In genomic region chr3:112979244-112979832, GRCh38 we compare ENCODE assay signal across 1 cellular context.
TF ChIP-seq lines count a peak whose summit lies in the region.

No MANE protein-coding gene starts in this region.

TF ChIP-seq in GM23338, 12 proteins besides CTCF, POLR2A, EP300 and RAD21 (continued from another document):
- TF ChIP-seq ZNF462 (CRISPR knock-in tag; IDR thresholded peaks at IDR 0.05) (no peak), STAT1 (IDR thresholded peaks at IDR 0.05; ENCODE audit: unreplicated experiment) (no peak), ZNF331 (CRISPR knock-in tag; IDR thresholded peaks at IDR 0.05; ENCODE audit: low read depth) (no peak), EZH2 (IDR thresholded peaks at IDR 0.05; ENCODE audit: low read depth, unreplicated experiment) (no peak), CREB1 (CRISPR knock-in tag; IDR thresholded peaks at IDR 0.05; ENCODE audit: low read depth) (no peak), ETS1 (IDR thresholded peaks at IDR 0.05) (no peak), EZH2phosphoT487 (IDR thresholded peaks at IDR 0.05; ENCODE audit: unreplicated experiment) (no peak), ZNF114 (CRISPR knock-in tag; IDR thresholded peaks at IDR 0.05) (no peak)
